ENCODE assay signal across 1 cellular context in genomic region chr6:56869346-56869745, GRCh38.
TF ChIP-seq lines count a peak whose summit lies in the region.

No MANE protein-coding gene starts in this region.

TF ChIP-seq in HEK293, 187 proteins besides CTCF, POLR2A, EP300 and RAD21 (continued from another document):
- no peak for TF ChIP-seq ZNF10 (tag by site-specific recombination; IDR thresholded peaks at IDR 0.05)
- no peak for TF ChIP-seq MYNN (tag by site-specific recombination; IDR thresholded peaks at IDR 0.05; ENCODE audit: borderline replicate concordance)
